Comparison of ENCODE assay signal across 8 cellular contexts in the genomic region with DNA sequence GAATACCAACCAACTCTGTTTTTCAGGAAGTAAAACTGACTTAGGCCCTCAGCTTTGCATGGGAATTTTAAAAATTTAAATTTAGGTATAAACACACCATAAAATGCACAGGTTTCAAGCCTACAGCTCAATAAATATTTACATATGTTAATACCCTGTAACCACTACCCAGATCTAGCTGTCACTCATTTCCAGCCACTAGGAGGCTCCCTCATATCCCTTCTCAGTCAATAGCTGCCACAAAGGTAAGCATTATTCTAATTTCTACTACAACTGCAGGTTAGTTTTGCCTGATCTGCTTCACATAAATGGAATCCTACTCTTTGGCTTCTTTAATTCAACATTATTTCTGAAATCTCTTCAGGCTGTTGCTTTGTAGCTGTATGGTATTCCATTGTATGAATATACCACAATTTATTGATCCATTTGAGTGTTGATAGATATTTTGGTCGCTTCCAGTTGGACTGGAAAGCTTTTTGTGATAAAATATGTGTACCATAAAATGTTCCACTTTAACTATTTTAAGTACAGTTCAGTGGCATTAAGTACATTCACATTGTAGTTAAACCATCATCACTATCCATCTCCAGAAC. TPM values are rescaled to one million over a fixed set of nuclear protein-coding genes. Genes with fewer than 3 reads are reported as not detected.
DNase-seq lines count a peak whose midpoint lies in the region; ATAC-seq and TF ChIP-seq lines count a peak whose summit lies in the region.

No MANE protein-coding gene starts in this region.

- no peak overlapping the region for H3K4me2 ChIP-seq in DND-41 (ENCODE audit: insufficient read depth, low read length)
- H3K4me2 ChIP-seq in GM23248 (ENCODE audit: unreplicated experiment), result no peak overlapping the region
- H3K4me2 ChIP-seq in OCI-LY7 (ENCODE audit: low read length), result no peak overlapping the region

- POLR2A ChIA-PET in OCI-LY7 (lab: Charles Lee), result no interaction called here

- no peak overlapping the region for H3K27ac Mint-ChIP-seq in stimulated activated effector memory CD8-positive, alpha-beta T cell treated with anti-CD3 and anti-CD28 coated beads, Interleukin-12 subunit alpha, Interleukin-12 subunit beta, amount 100 ng/mL, for 72 hours

- no peaks in the 10 kb centered on the region for H3K9me3 ChIP-seq in DND-41 (ENCODE audit: insufficient read depth, low read length, severe bottlenecking)
- H3K9me3 ChIP-seq in GM23248 (ENCODE audit: low read depth), result no peaks in the 10 kb centered on the region
- no peaks in the 10 kb centered on the region for H3K9me3 ChIP-seq in OCI-LY7 (ENCODE audit: low read length)
- H3K9me3 ChIP-seq in right cardiac atrium (ENCODE audit: control insufficient read depth, low read length), result no peaks in the 10 kb centered on the region

- intact Hi-C loops in OCI-LY7 (cut with micrococcal nuclease; ENCODE audit: unreplicated experiment) (no loop called here), right cardiac atrium (cut with DNase I) (no loop called here)

- TF ChIP-seq CTCF in DND-41 (IDR thresholded peaks at IDR 0.05; ENCODE audit: borderline replicate concordance, extremely low read depth, low read length, poor library complexity, severe bottlenecking) (peak; percentile 49), OCI-LY7 (conservative IDR thresholded peaks at IDR 0.05; ENCODE audit: low read length) (peak; percentile 71)

- no peaks in the 10 kb centered on the region for H3F3A ChIP-seq in GM23248 (ENCODE audit: insufficient read depth)

- no peak overlapping the region for H2AFZ ChIP-seq in DND-41 (ENCODE audit: low read depth, low read length)
- H2AFZ ChIP-seq in GM23248, result no peak overlapping the region
- H2AFZ ChIP-seq in OCI-LY7 (ENCODE audit: low read length), result no peak overlapping the region

- peaks cover 8% of the 10 kb centered on the region for H3K9me3 Mint-ChIP-seq in stimulated activated effector memory CD8-positive, alpha-beta T cell treated with anti-CD3 and anti-CD28 coated beads, Interleukin-12 subunit alpha, Interleukin-12 subunit beta, amount 100 ng/mL, for 72 hours

- BruUV-seq in OCI-LY7 (replicated peaks; lab: Mats Ljungman, UMichigan), result no TSS peak

- H3K27ac ChIP-seq in DND-41 (ENCODE audit: low read length) (no peak overlapping the region), GM23248 (no peak overlapping the region), OCI-LY7 (ENCODE audit: low read depth, low read length, poor library complexity, severe bottlenecking) (no peak overlapping the region), right cardiac atrium (ENCODE audit: low read length) (no peak overlapping the region)

- no peaks in the 10 kb centered on the region for H3K36me3 Mint-ChIP-seq in stimulated activated effector memory CD8-positive, alpha-beta T cell treated with anti-CD3 and anti-CD28 coated beads, Interleukin-12 subunit alpha, Interleukin-12 subunit beta, amount 100 ng/mL, for 72 hours

- H3K4me3 ChIP-seq in DND-41 (ENCODE audit: low read depth in 1 of 2, low read length in 2 of 2) (no peak overlapping the region), GM23248 (no peak overlapping the region), OCI-LY7 (ENCODE audit: low read depth, low read length, poor library complexity, severe bottlenecking) (no peak overlapping the region), right cardiac atrium (ENCODE audit: low read length) (no peak overlapping the region)

- peak; percentile 47; the same call in 1 of the 3 replicates for ATAC-seq in DND-41 (ENCODE audit: insufficient read depth, low read depth)
- no peak for ATAC-seq in stimulated activated effector memory CD8-positive, alpha-beta T cell treated with anti-CD3 and anti-CD28 coated beads, Interleukin-12 subunit alpha, Interleukin-12 subunit beta, amount 100 ng/mL, for 72 hours
- ATAC-seq in right cardiac atrium, result no peak

- no peak overlapping the region for H3K9ac ChIP-seq in DND-41 (ENCODE audit: low read depth, low read length)
- no peak overlapping the region for H3K9ac ChIP-seq in GM23248

- no peaks in the 10 kb centered on the region for H3K27me3 ChIP-seq in DND-41 (ENCODE audit: insufficient read depth, low read length, poor library complexity)
- no peaks in the 10 kb centered on the region for H3K27me3 ChIP-seq in GM23248 (replicated peaks; ENCODE audit: insufficient read depth)
- H3K27me3 ChIP-seq in right cardiac atrium (ENCODE audit: control insufficient read depth, insufficient read depth), result no peaks in the 10 kb centered on the region

- H4K20me1 ChIP-seq in DND-41 (ENCODE audit: insufficient read depth, low read length) (no peaks in the 10 kb centered on the region), GM23248 (ENCODE audit: insufficient read depth) (no peaks in the 10 kb centered on the region), OCI-LY7 (ENCODE audit: insufficient read depth, low read length) (no peaks in the 10 kb centered on the region)

- H3K4me1 ChIP-seq in DND-41 (ENCODE audit: insufficient read depth, low read length) (no peaks in the 10 kb centered on the region), GM23248 (ENCODE audit: insufficient read depth) (no peaks in the 10 kb centered on the region), OCI-LY7 (ENCODE audit: insufficient read depth, low read length, poor library complexity, severe bottlenecking) (no peaks in the 10 kb centered on the region), right cardiac atrium (ENCODE audit: control insufficient read depth, insufficient read depth, low read length) (no peaks in the 10 kb centered on the region)

- H3K4me3 Mint-ChIP-seq in stimulated activated effector memory CD8-positive, alpha-beta T cell treated with anti-CD3 and anti-CD28 coated beads, Interleukin-12 subunit alpha, Interleukin-12 subunit beta, amount 100 ng/mL, for 72 hours, result no peak overlapping the region

- no peaks in the 10 kb centered on the region for H3K36me3 ChIP-seq in DND-41 (ENCODE audit: insufficient read depth, low read length)
- H3K36me3 ChIP-seq in GM23248 (ENCODE audit: low read depth), result no peaks in the 10 kb centered on the region
- H3K36me3 ChIP-seq in OCI-LY7 (ENCODE audit: insufficient read depth, low read length), result no peaks in the 10 kb centered on the region

- WGBS in GM23248 (ENCODE audit: low coverage in 1 of 2, low lambda C conversion rate in 2 of 2, missing lambda C conversion rate in 2 of 2), 2 experiments, result 0 to 6% methylated on average over 1 of the region's 1 CpG
- 73% methylated on average over 1 of the region's 1 CpG for WGBS in right cardiac atrium

- in situ Hi-C loops in GM23248 (cut with MboI), result no loop called here

- no peaks in the 10 kb centered on the region for H3K9me2 ChIP-seq in GM23248 (ENCODE audit: insufficient read depth)
- no peaks in the 10 kb centered on the region for H3K9me2 ChIP-seq in OCI-LY7 (ENCODE audit: insufficient read depth, low read length)

- DNase-seq in DND-41 (no peak), GM23248 (peak; percentile 6), OCI-LY7 (ENCODE audit: low spot score) (peak; percentile 1), iPS-NIHi11 (ENCODE audit: low spot score) (peak; percentile 41), cortex of kidney (lab: John Stamatoyannopoulos, UW) (no peak), NCI-H1436 treated with DMSO at 0.1 percent for 48 hours (lab: John Stamatoyannopoulos, UW) (no peak), right cardiac atrium (no peak)
- DNase-seq in stimulated activated effector memory CD8-positive, alpha-beta T cell treated with anti-CD3 and anti-CD28 coated beads, Interleukin-12 subunit alpha, Interleukin-12 subunit beta, amount 100 ng/mL, for 72 hours (ENCODE audit: low spot score in 2 of 2), result no peak

- H3K79me2 ChIP-seq in DND-41 (ENCODE audit: insufficient read depth, low read length) (no peaks in the 10 kb centered on the region), GM23248 (ENCODE audit: insufficient read depth) (no peaks in the 10 kb centered on the region), OCI-LY7 (ENCODE audit: insufficient read depth, low read depth, low read length) (no peaks in the 10 kb centered on the region)

- H3K4me1 Mint-ChIP-seq in stimulated activated effector memory CD8-positive, alpha-beta T cell treated with anti-CD3 and anti-CD28 coated beads, Interleukin-12 subunit alpha, Interleukin-12 subunit beta, amount 100 ng/mL, for 72 hours, result no peaks in the 10 kb centered on the region

- CTCF ChIA-PET in OCI-LY7 (lab: Charles Lee; ENCODE audit: unreplicated experiment), result no interaction called here

RNA-seq across cellular contexts. Expression of a gene that starts 32.5 kb away (rescaled TPM):
- total RNA-seq in GM23248 (2014; rRNA removed; shearing (Covaris generic)), result not detected in 2 replicates
- 0.04 and 0.08 TPM in 2 replicates for polyA plus RNA-seq in GM23248 (2016; fragmentation: Nextera tagmentation; extraction: Ambion mirVana)
- total RNA-seq in OCI-LY7 (2014; rRNA removed; shearing (Covaris generic)), result not detected in 2 replicates
- total RNA-seq in OCI-LY7 (2022), result not detected in 2 replicates
- total RNA-seq in right cardiac atrium, result 1 to 10 TPM in 3 of 4 donors, under 1 TPM in 1; 0.97 to 2.8 (median 1.5) TPM
- polyA plus RNA-seq in right cardiac atrium, result 0.59 TPM

Comparison
In these comparisons a context has a peak if more than half of its experiments do, and no peak if none do; other contexts are left out.
1. DNase-seq: peak in GM23248 (single experiment), OCI-LY7 (single experiment) and iPS-NIHi11 (single experiment); none in DND-41 (single experiment), stimulated activated effector memory CD8-positive, alpha-beta T cell treated with anti-CD3 and anti-CD28 coated beads, Interleukin-12 subunit alpha, Interleukin-12 subunit beta, amount 100 ng/mL, for 72 hours (0 of 2), cortex of kidney (single experiment), NCI-H1436 treated with DMSO at 0.1 percent for 48 hours (single experiment) and right cardiac atrium (0 of 3).